Comparison of ENCODE assay signal across 27 cellular contexts in genomic region chr14:37013116-37013515, GRCh38.
"Had no signal": no experiment of that assay in that cellular context is flagged by ENCODE, and none has a peak within 500 bp of the region (broad histone marks: within the 10 kb centered on the region; RNA-seq: fewer than 3 reads in every experiment).

No MANE protein-coding gene starts in this region.

- H3K36me3 ChIP-seq: esophagus muscularis mucosa, gastroesophageal sphincter, heart left ventricle, left lung, prostate gland, right atrium auricular region, thyroid gland had no signal

- FAIRE-seq: colon, kidney had no signal

- H3K4me1 ChIP-seq: esophagus muscularis mucosa, foreskin keratinocyte, gastroesophageal sphincter, heart left ventricle, left lung, prostate gland, right atrium auricular region, thyroid gland had no signal

- ATAC-seq: foreskin keratinocyte; gastroesophageal sphincter; heart left ventricle; left lung; naive thymus-derived CD8-positive, alpha-beta T cell; sciatic nerve; stimulated activated naive CD8-positive, alpha-beta T cell treated with anti-CD3 and anti-CD28 coated beads, Interleukin-15, amount 100 ng/mL, for 72 hours had no signal

- DNase-seq: effector CD8-positive, alpha-beta T cell; endodermal cell; foreskin keratinocyte; heart left ventricle; kidney; left lung; mesendoderm; midbrain; naive thymus-derived CD8-positive, alpha-beta T cell; nephron progenitor cell; nucleus accumbens; stimulated activated CD4-positive, alpha-beta T cell treated with anti-CD3 and anti-CD28 coated beads, Interleukin-12 subunit alpha, Interleukin-12 subunit beta, amount 100 ng/mL, for 4 hours; stimulated activated CD4-positive, alpha-beta T cell treated with anti-CD3 and anti-CD28 coated beads, Interleukin-1b, Interleukin-23, amount 100 ng/mL, for 48 hours; stimulated activated CD4-positive, alpha-beta T cell treated with anti-CD3 and anti-CD28 coated beads, Interleukin-4, amount 100 ng/mL, for 1 hour; stimulated activated CD8-positive, alpha-beta memory T cell treated with anti-CD3 and anti-CD28 coated beads, Interleukin-4, amount 100 ng/mL, for 48 hours; stimulated activated naive CD4-positive, alpha-beta T cell; stimulated activated naive CD8-positive, alpha-beta T cell treated with anti-CD3 and anti-CD28 coated beads, Interleukin-15, amount 100 ng/mL, for 72 hours; thyroid gland; trophoblast cell had no signal

- H3K27ac ChIP-seq: esophagus muscularis mucosa, foreskin keratinocyte, gastroesophageal sphincter, heart left ventricle, hepatocyte, left lung, prostate gland, right atrium auricular region, thyroid gland had no signal

- H3K4me3 ChIP-seq: esophagus muscularis mucosa, gastroesophageal sphincter, heart left ventricle, hepatocyte, left lung, prostate gland, right atrium auricular region, smooth muscle cell, thyroid gland had no signal

- H3K9me3 ChIP-seq: esophagus muscularis mucosa, gastroesophageal sphincter, heart left ventricle, prostate gland, right atrium auricular region, thyroid gland had no signal

- H3K4me2 ChIP-seq: hepatocyte, smooth muscle cell had no signal

- H3K27me3 ChIP-seq: esophagus muscularis mucosa, foreskin keratinocyte, gastroesophageal sphincter, heart left ventricle, hepatocyte, left lung, right atrium auricular region, thyroid gland had no signal
